10 cellular contexts compared by ENCODE assay signal in genomic region chr18:48913201-48913600, GRCh38. TPM values are rescaled to one million over a fixed set of nuclear protein-coding genes. Genes with fewer than 3 reads are reported as not detected.
DNase-seq lines count a peak whose midpoint lies in the region; ATAC-seq and TF ChIP-seq lines count a peak whose summit lies in the region.
"Had no signal": no experiment of that assay in that cellular context is flagged by ENCODE, and none has a peak within 500 bp of the region (broad histone marks: within the 10 kb centered on the region; RNA-seq: fewer than 3 reads in every experiment).

No MANE protein-coding gene starts in this region.

- H2BK15ac ChIP-seq in H9 (ENCODE audit: low read depth, low read length), result no peak overlapping the region

- no peak overlapping the region for H2BK120ac ChIP-seq in H9 (ENCODE audit: low read depth, low read length, poor library complexity, severe bottlenecking)

- H3K27me3 ChIP-seq in H9 (ENCODE audit: insufficient read depth, low read length), result no peaks in the 10 kb centered on the region

- H4K8ac ChIP-seq in H9 (replicated peaks; ENCODE audit: insufficient read length, low read depth, low read length), result no peak overlapping the region

- intact Hi-C loops in activated CD8-positive, alpha-beta T cell treated with anti-CD3 and anti-CD28 coated beads for 36 hours (cut with micrococcal nuclease), result no loop called here

- CTCF ChIA-PET in activated CD8-positive, alpha-beta T cell treated with anti-CD3 and anti-CD28 coated beads for 36 hours (lab: Charles Lee), result interaction anchor here (0.6 to 3.1 kb wide), 11 partner anchors 16 to 136 kb away, joined by 3 to 28 read pairs (median 3); no protein-coding TSS in a partner anchor

- no peak overlapping the region for H2AFZ ChIP-seq in H9 (ENCODE audit: low read length)

- H2AK5ac ChIP-seq in H9 (ENCODE audit: insufficient read length, low read length), result no peak overlapping the region

- no peak overlapping the region for H3K23ac ChIP-seq in H9 (ENCODE audit: insufficient read length, low read depth, low read length)

- no peak overlapping the region for H3K56ac ChIP-seq in H9 (ENCODE audit: insufficient read length, low read depth, low read length)

- no peak overlapping the region for H3K4me2 ChIP-seq in H9 (ENCODE audit: insufficient read depth, insufficient read length, low read length)

- H3K9ac ChIP-seq in H9 (ENCODE audit: extremely low read depth, insufficient read length, low read length), result no peak overlapping the region

- no peak overlapping the region for H2BK20ac ChIP-seq in H9 (ENCODE audit: low read depth, low read length, poor library complexity, severe bottlenecking)

- WGBS in H9 (ENCODE audit: extremely low coverage, insufficient read length, low lambda C conversion rate), result no CpG with 5 or more reads among the region's 5 CpGs

- H3K27ac ChIP-seq in 22Rv1, result no peak overlapping the region
- H3K27ac ChIP-seq in H9 (ENCODE audit: insufficient read length, low read depth, low read length), result no peak overlapping the region
- H3K27ac ChIP-seq: RWPE1 had no signal

- H3K36me3 Mint-ChIP-seq in H9 (ENCODE audit: insufficient read depth in 1 of 3, low read depth in 3 of 3), result peaks cover 0 to 4% (median 0%) of the 10 kb centered on the region in 3 experiments; a peak in 1 of 7 replicates
- no peaks in the 10 kb centered on the region for H3K36me3 Mint-ChIP-seq in activated CD8-positive, alpha-beta T cell treated with anti-CD3 and anti-CD28 coated beads for 36 hours (ENCODE audit: low read depth)

- no peak overlapping the region for H3T11ph ChIP-seq in H9 (ENCODE audit: low read length)

- DNase-seq in H9 (peak; percentile 38), islet precursor cell (peak; percentile 51), HPDE6-E6E7 (ENCODE audit: extremely low spot score) (no peak), SW480 (ENCODE audit: low spot score) (no peak), NCI-H510A (lab: John Stamatoyannopoulos, UW) (no peak), NCI-H345 treated with DMSO at 0.1 percent for 48 hours (lab: John Stamatoyannopoulos, UW; ENCODE audit: unreplicated experiment) (no peak)
- peak; percentile 67 for DNase-seq in activated CD8-positive, alpha-beta T cell treated with anti-CD3 and anti-CD28 coated beads for 36 hours

- H3K27ac Mint-ChIP-seq in H9, result no peak overlapping the region
- H3K27ac Mint-ChIP-seq in activated CD8-positive, alpha-beta T cell treated with anti-CD3 and anti-CD28 coated beads for 36 hours, result no peak overlapping the region
- H3K27ac Mint-ChIP-seq: dendritic cell treated with granulocyte-macrophage colony-stimulating factor and Interleukin-4, amounts not matched to agents 40 ng/mL and 50 ng/mL, for 4 days had no signal

- peak; percentile 77 for ATAC-seq in activated CD8-positive, alpha-beta T cell treated with anti-CD3 and anti-CD28 coated beads for 36 hours

- H2BK12ac ChIP-seq in H9 (ENCODE audit: insufficient read length, low read depth, low read length), result no peak overlapping the region

- TF ChIP-seq CTCF in 22Rv1 (IDR thresholded peaks at IDR 0.05) (peak; percentile 17; the same call in 1 of the 2 replicates), H9 (conservative IDR thresholded peaks at IDR 0.05) (peak; percentile 42; the same call in 2 of the 3 replicates)
- TF ChIP-seq CTCF in activated CD8-positive, alpha-beta T cell treated with anti-CD3 and anti-CD28 coated beads for 36 hours (IDR thresholded peaks at IDR 0.05), result peak; percentile 43

- H3K9me3 Mint-ChIP-seq in H9, result no peaks in the 10 kb centered on the region
- H3K9me3 Mint-ChIP-seq in activated CD8-positive, alpha-beta T cell treated with anti-CD3 and anti-CD28 coated beads for 36 hours, result no peaks in the 10 kb centered on the region
- H3K9me3 Mint-ChIP-seq: dendritic cell treated with granulocyte-macrophage colony-stimulating factor and Interleukin-4, amounts not matched to agents 40 ng/mL and 50 ng/mL, for 4 days had no signal

- H2BK5ac ChIP-seq in H9 (ENCODE audit: insufficient read length, low read length), result no peak overlapping the region

- no peaks in the 10 kb centered on the region for H3K79me1 ChIP-seq in H9 (ENCODE audit: insufficient read depth, low read depth, low read length, poor library complexity, severe bottlenecking)

- H3K79me2 ChIP-seq in H9 (ENCODE audit: insufficient read depth, low read length), result no peaks in the 10 kb centered on the region

- no peaks in the 10 kb centered on the region for H4K20me1 ChIP-seq in H9 (ENCODE audit: control insufficient read depth, insufficient read depth, insufficient read length)

- H4K5ac ChIP-seq in H9 (ENCODE audit: insufficient read length, low read depth, low read length), result no peak overlapping the region

- H3K4me1 ChIP-seq in H9 (ENCODE audit: insufficient read depth, low read length), result no peaks in the 10 kb centered on the region

- H3K9me3 ChIP-seq in H9 (ENCODE audit: control insufficient read depth, low read depth, low read length), result no peaks in the 10 kb centered on the region

- H3K27me3 Mint-ChIP-seq in H9 (ENCODE audit: low read depth), result no peaks in the 10 kb centered on the region; the same call in none of the 2 replicates
- no peaks in the 10 kb centered on the region for H3K27me3 Mint-ChIP-seq in activated CD8-positive, alpha-beta T cell treated with anti-CD3 and anti-CD28 coated beads for 36 hours

- no peak overlapping the region for H3K4me3 Mint-ChIP-seq in H9
- no peak overlapping the region for H3K4me3 Mint-ChIP-seq in activated CD8-positive, alpha-beta T cell treated with anti-CD3 and anti-CD28 coated beads for 36 hours
- H3K4me3 Mint-ChIP-seq: dendritic cell treated with granulocyte-macrophage colony-stimulating factor and Interleukin-4, amounts not matched to agents 40 ng/mL and 50 ng/mL, for 4 days had no signal

- H3K4me1 Mint-ChIP-seq in H9, result peaks cover 12 to 16% of the 10 kb centered on the region in 2 experiments; a peak in 3 of 4 replicates
- peaks cover 23% of the 10 kb centered on the region for H3K4me1 Mint-ChIP-seq in activated CD8-positive, alpha-beta T cell treated with anti-CD3 and anti-CD28 coated beads for 36 hours (ENCODE audit: low read depth)

- no peak overlapping the region for H4K91ac ChIP-seq in H9 (ENCODE audit: insufficient read length, low read depth, low read length)

- POLR2A ChIA-PET in activated CD8-positive, alpha-beta T cell treated with anti-CD3 and anti-CD28 coated beads for 36 hours (lab: Charles Lee), result interaction anchor here (0.9 to 1.7 kb wide), 2 partner anchors 16 to 63 kb away, joined by 3 to 4 read pairs; no protein-coding TSS in a partner anchor

- H3K18ac ChIP-seq in H9 (ENCODE audit: insufficient read length, low read depth, low read length), result no peak overlapping the region

- H3K14ac ChIP-seq in H9 (ENCODE audit: insufficient read depth, low read length), result no peak overlapping the region

- H3K23me2 ChIP-seq in H9 (ENCODE audit: insufficient read length, low read depth, low read length, poor library complexity, severe bottlenecking), result no peaks in the 10 kb centered on the region

- H3K4ac ChIP-seq in H9 (ENCODE audit: low read depth, low read length), result no peak overlapping the region

RNA-seq across cellular contexts. Expression of gene SMAD7, which starts 37.6 kb away (rescaled TPM):
- total RNA-seq in H9 (2021), result 27.7 and 29.4 TPM in 2 replicates
- 10 to 100 TPM; 17.4 to 18.1 TPM for total RNA-seq in activated CD8-positive, alpha-beta T cell treated with anti-CD3 and anti-CD28 coated beads for 36 hours

Comparison
In these comparisons a context has a peak if more than half of its experiments do, and no peak if none do; other contexts are left out.
1. DNase-seq: peak in H9 (single experiment), activated CD8-positive, alpha-beta T cell treated with anti-CD3 and anti-CD28 coated beads for 36 hours (single experiment) and islet precursor cell (single experiment); none in HPDE6-E6E7 (single experiment), SW480 (single experiment), NCI-H510A (single experiment) and NCI-H345 treated with DMSO at 0.1 percent for 48 hours (single experiment).
2. Peak in every context shown above with its lines, with median percentiles within 50 percentile points of each other: CTCF ChIP-seq.